In genomic region chr1:181088079-181089016, GRCh38 we compare ENCODE assay signal across 8 cellular contexts. TPM values are rescaled to one million over a fixed set of nuclear protein-coding genes. Genes with fewer than 3 reads are reported as not detected.
A peak's percentile ranks its signal among the peaks of the same experiment; 100 is the strongest.
DNase-seq lines count a peak whose midpoint lies in the region; ATAC-seq lines count a peak whose summit lies in the region.

IER5 (plus strand) TSS chr1:181088700; CDS start chr1:181088903, 203 bp downstream.

- H3K4me1 ChIP-seq in effector memory CD4-positive, alpha-beta T cell (ENCODE audit: control insufficient read depth, insufficient read depth, low read length, poor library complexity, severe bottlenecking) = peaks cover 11% of the 10 kb centered on the region

- peak within 1 kb of the TSS; percentile 92 for H3K4me3 ChIP-seq in effector memory CD4-positive, alpha-beta T cell (ENCODE audit: insufficient read depth, low read depth, low read length, poor library complexity, severe bottlenecking)

- H3K36me3 ChIP-seq in effector memory CD4-positive, alpha-beta T cell (ENCODE audit: control insufficient read depth, insufficient read depth, low read length) = no peaks in the 10 kb centered on the region

- H3K9me3 ChIP-seq in effector memory CD4-positive, alpha-beta T cell (ENCODE audit: control insufficient read depth, low read length) = no peaks in the 10 kb centered on the region

- peak; percentile 67 for ATAC-seq in GM21390 (IDR thresholded peaks at IDR 0.05; ENCODE audit: unreplicated experiment)

- H3K27me3 ChIP-seq in effector memory CD4-positive, alpha-beta T cell (replicated peaks; ENCODE audit: control insufficient read depth, insufficient read depth, low read length, poor library complexity, severe bottlenecking) = no peaks in the 10 kb centered on the region

- in situ Hi-C loops in Caki2 (cut with HindIII; ENCODE audit: low pct_unique_long_range_greater_than_20kb, low sequenced_read_pairs) = no loop called here

- DNase-seq in Caki2 (ENCODE audit: low read depth) = peak; percentile 97
- DNase-seq in HUDEP-2 (lab: John Stamatoyannopoulos, UW; ENCODE audit: unreplicated experiment in 76 of 76) = peak; percentile 35 to 97 (median 90)
- peak; percentile 96 for DNase-seq in NOMO-1 treated with dmso at 0.1 percent for 144 hours (lab: John Stamatoyannopoulos, UW; ENCODE audit: unreplicated experiment)
- DNase-seq in activated CD8-positive, alpha-beta memory T cell treated with anti-CD3 and anti-CD28 coated beads for 4 hours (ENCODE audit: low read depth in 2 of 2) = peak; percentile 92 to 93
- peak; percentile 92 to 95 (median 92) for DNase-seq in effector memory CD4-positive, alpha-beta T cell
- DNase-seq in medulla oblongata (ENCODE audit: extremely low spot score) = peak; percentile 98
- DNase-seq in stimulated activated CD8-positive, alpha-beta memory T cell treated with anti-CD3 and anti-CD28 coated beads, Interleukin-12 subunit alpha, Interleukin-12 subunit beta, amount 100 ng/mL, for 1 hour (ENCODE audit: low read depth) = peak; percentile 96

- H3K27ac ChIP-seq in effector memory CD4-positive, alpha-beta T cell (ENCODE audit: insufficient read depth, low read length, poor library complexity, severe bottlenecking) = peak within 1 kb of the TSS; percentile 99

RNA-seq across cellular contexts. Expression of gene IER5, which starts in this region (rescaled TPM):
- total RNA-seq in Caki2 (2014; rRNA removed; shearing (Covaris generic); ENCODE audit: low replicate concordance) = 12.5 and 15.1 TPM in 2 replicates

Comparison
In these comparisons a context has a peak if more than half of its experiments do, and no peak if none do; other contexts are left out.
1. Peak in every context shown above with its lines: DNase-seq, ATAC-seq, H3K4me3 ChIP-seq and H3K27ac ChIP-seq.